Comparison of ENCODE assay signal across 9 cellular contexts in the genomic region with DNA sequence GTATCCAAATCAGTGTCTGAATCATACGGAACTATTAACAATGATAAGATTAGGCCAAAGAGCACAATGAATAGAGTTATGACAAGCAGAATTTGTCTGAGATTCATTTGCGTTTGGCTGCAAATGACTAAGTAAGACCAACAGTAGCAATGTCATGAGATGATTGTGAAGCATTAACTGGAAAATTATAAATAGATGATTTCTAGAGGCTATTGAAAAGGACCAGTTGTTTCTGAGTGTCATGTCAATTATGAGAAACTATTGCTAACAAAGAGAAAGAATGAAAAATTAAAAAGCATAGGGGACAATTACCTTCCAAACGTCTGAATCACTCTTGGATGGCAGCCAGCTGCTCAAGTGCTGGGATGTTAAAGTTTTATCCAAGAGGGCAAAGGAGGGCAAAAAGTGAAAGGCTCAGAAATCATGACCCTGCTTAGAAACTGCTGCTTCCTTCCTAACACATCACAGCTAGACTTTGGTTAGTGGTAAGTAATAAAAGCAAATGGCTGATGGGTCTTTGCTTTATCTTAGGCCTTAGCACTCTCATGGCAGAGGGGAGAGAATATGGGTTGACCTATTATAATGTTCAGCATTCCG.
DNase-seq lines count a peak whose midpoint lies in the region; ATAC-seq, FAIRE-seq and TF ChIP-seq lines count a peak whose summit lies in the region.
"Had no signal": no experiment of that assay in that cellular context is flagged by ENCODE, and none has a peak within 500 bp of the region (broad histone marks: within the 10 kb centered on the region; RNA-seq: fewer than 3 reads in every experiment).

No MANE protein-coding gene starts in this region.

- no TSS peak for BruUV-seq in K562 (replicated peaks; lab: Mats Ljungman, UMichigan)

- H3K4me1 ChIP-seq in K562 (replicated peaks in 1 of 2; ENCODE audit: control insufficient read depth in 2 of 2, insufficient read depth in 2 of 2, low read length in 2 of 2), result no peaks in the 10 kb centered on the region
- peaks cover 26% of the 10 kb centered on the region for H3K4me1 ChIP-seq in keratinocyte (ENCODE audit: control insufficient read depth, extremely low read depth, insufficient read depth, low read length)
- H3K4me1 ChIP-seq in transverse colon, result peaks cover 0 to 9% (median 1%) of the 10 kb centered on the region in 4 donors

- WGBS in K562 (ENCODE audit: insufficient coverage, low coverage, missing lambda C conversion rate), result 8% methylated on average over 4 of the region's 4 CpGs
- 32 to 49% methylated on average over 3 to 4 of the region's 4 CpGs for WGBS in transverse colon (ENCODE audit: low coverage in 1 of 2), 2 donors

- no peak for ATAC-seq in K562
- no peak for ATAC-seq in GM21515 (IDR thresholded peaks at IDR 0.05; ENCODE audit: unreplicated experiment)
- ATAC-seq in HG03097 (IDR thresholded peaks at IDR 0.05; ENCODE audit: low FRiP score, unreplicated experiment), result no peak
- ATAC-seq in GM19467 (IDR thresholded peaks at IDR 0.05; ENCODE audit: unreplicated experiment), result no peak
- ATAC-seq: activated naive CD4-positive, alpha-beta T cell treated with anti-CD3 and anti-CD28 coated beads, Interleukin-2, amount 50 U/mL, for 72 hours had no signal

- H3K27ac ChIP-seq in K562 (ENCODE audit: extremely low read depth, low read depth, low read length), result no peak overlapping the region
- peak overlapping the region; percentile 19 for H3K27ac ChIP-seq in keratinocyte (ENCODE audit: control insufficient read depth, insufficient read depth, low read length)
- H3K27ac ChIP-seq in transverse colon, result peak overlapping the region; percentile 47 to 69 (median 56)

- H4K20me1 ChIP-seq in K562 (replicated peaks; ENCODE audit: control insufficient read depth, insufficient read depth, low read length) (no peaks in the 10 kb centered on the region), keratinocyte (ENCODE audit: control insufficient read depth, extremely low read depth, insufficient read depth, low read length) (no peaks in the 10 kb centered on the region)

- H3K79me2 ChIP-seq in K562 (ENCODE audit: control insufficient read depth, insufficient read depth, low read length) (no peaks in the 10 kb centered on the region), keratinocyte (ENCODE audit: control insufficient read depth, insufficient read depth, low read length) (no peaks in the 10 kb centered on the region)

- DNase-seq in NCI-H2196 (lab: John Stamatoyannopoulos, UW; ENCODE audit: unreplicated experiment), result peak; percentile 41
- DNase-seq in NCI-H2196 treated with DMSO at 0.1 percent for 48 hours (lab: John Stamatoyannopoulos, UW; ENCODE audit: unreplicated experiment), result no peak
- DNase-seq in K562 (ENCODE audit: extremely low read depth in 1 of 4, low spot score in 3 of 4), result peak in 1 of 4 experiments; percentile 2
- peak; percentile 25 for DNase-seq in keratinocyte (ENCODE audit: low read depth, low spot score)
- DNase-seq in transverse colon, result peak; percentile 40

- H3K4me2 ChIP-seq in K562 (ENCODE audit: insufficient read depth, low read length), result no peak overlapping the region
- peak overlapping the region; percentile 29 for H3K4me2 ChIP-seq in keratinocyte (ENCODE audit: control insufficient read depth, extremely low read depth, insufficient read depth, low read depth, low read length)

- H3K9me1 ChIP-seq in K562 (ENCODE audit: control insufficient read depth, insufficient read depth, low read length) (no peaks in the 10 kb centered on the region), keratinocyte (ENCODE audit: control insufficient read depth, extremely low read depth, insufficient read depth, low read length) (peaks cover 2% of the 10 kb centered on the region)

- dilution Hi-C loops in keratinocyte (cut with MboI; ENCODE audit: extremely low pct_ligation_motif_present, low sequenced_read_pairs), result no loop called here

- TF ChIP-seq POLR2A in K562 (conservative IDR thresholded peaks at IDR 0.05) (no peak), transverse colon (IDR thresholded peaks at IDR 0.05) (no peak)

- H3K4me3 ChIP-seq in K562 (no peak overlapping the region), keratinocyte (ENCODE audit: control insufficient read depth in 2 of 3, extremely low read depth in 1 of 3, insufficient read depth in 2 of 3, low read depth in 1 of 3, low read length in 3 of 3) (no peak overlapping the region), transverse colon (no peak overlapping the region)

- FAIRE-seq in K562 (lab: Jason Lieb, UNC), result no peak
- FAIRE-seq in keratinocyte (lab: Jason Lieb, UNC), result peak; percentile 70

- no peak for TF ChIP-seq EP300 in K562 (IDR thresholded peaks at IDR 0.05; ENCODE audit: low read length)
- no peak for TF ChIP-seq EP300 in transverse colon (IDR thresholded peaks at IDR 0.05; ENCODE audit: low read depth)

- H3K36me3 ChIP-seq in K562 (ENCODE audit: control insufficient read depth, insufficient read depth, low read length), result no peaks in the 10 kb centered on the region
- no peaks in the 10 kb centered on the region for H3K36me3 ChIP-seq in keratinocyte (ENCODE audit: control insufficient read depth in 2 of 2, extremely low read depth in 1 of 2, insufficient read depth in 2 of 2, low read length in 2 of 2)
- H3K36me3 ChIP-seq in transverse colon, result no peaks in the 10 kb centered on the region

- POLR2A ChIA-PET in K562 (lab: Yijun Ruan, JAX), result no interaction called here

- TF ChIP-seq RAD21 in K562 (CRISPR knock-in tag; conservative IDR thresholded peaks at IDR 0.05 in 1 of 2, IDR thresholded peaks at IDR 0.05 in 1 of 2), result no peak

- H3K9ac ChIP-seq in K562 (ENCODE audit: insufficient read depth in 1 of 2, low read depth in 2 of 2, low read length in 2 of 2) (no peak overlapping the region), keratinocyte (ENCODE audit: control insufficient read depth, extremely low read depth, insufficient read depth, low read length) (no peak overlapping the region)

- H2AFZ ChIP-seq in K562 (ENCODE audit: low read depth, low read length) (no peak overlapping the region), keratinocyte (ENCODE audit: control insufficient read depth, low read length) (no peak overlapping the region)

- intact Hi-C loops in K562 (cut with micrococcal nuclease), result no loop called here
- intact Hi-C loops in transverse colon (cut with DNase I; ENCODE audit: low total_unique reads), result no loop called here

- TF ChIP-seq CTCF in K562 (IDR thresholded peaks at IDR 0.05 in 2 of 3, conservative IDR thresholded peaks at IDR 0.05 in 1 of 3; ENCODE audit: insufficient read depth in 2 of 3, low read depth in 1 of 3, low read length in 3 of 3) (no peak), keratinocyte (optimal IDR thresholded peaks at IDR 0.05 in 1 of 3, IDR thresholded peaks at IDR 0.05 in 1 of 3, conservative IDR thresholded peaks at IDR 0.05 in 1 of 3; ENCODE audit: extremely low read depth in 1 of 3, insufficient read depth in 2 of 3, low read length in 3 of 3) (no peak), transverse colon (IDR thresholded peaks at IDR 0.05) (no peak)

- CTCF ChIA-PET in K562 (lab: Yijun Ruan, JAX; ENCODE audit: low intra/inter-chr PET ratio), result interaction anchor here (0.6 kb wide), 1 partner anchor 24 kb away, joined by 3 read pairs; no protein-coding TSS in a partner anchor

- in situ Hi-C loops in K562 (cut with MboI), result no loop called here
- in situ Hi-C loops in transverse colon (cut with MboI; ENCODE audit: low pct_ligation_motif_present in 1 of 4, low pct_unique_long_range_greater_than_20kb in 1 of 4, low sequenced_read_pairs in 3 of 4), result no loop called here

- H3K27me3 ChIP-seq in K562 (ENCODE audit: control insufficient read depth in 2 of 2, insufficient read depth in 2 of 2, low read length in 2 of 2), result no peaks in the 10 kb centered on the region
- H3K27me3 ChIP-seq in keratinocyte (ENCODE audit: control insufficient read depth, extremely low read depth, insufficient read depth, low read length), result no peaks in the 10 kb centered on the region
- H3K27me3 ChIP-seq in transverse colon, result no peaks in the 10 kb centered on the region

- H3K9me3 ChIP-seq in K562 (replicated peaks; ENCODE audit: control insufficient read depth, insufficient read depth, low read depth, low read length) (no peaks in the 10 kb centered on the region), keratinocyte (ENCODE audit: control insufficient read depth, low read depth, low read length) (no peaks in the 10 kb centered on the region), transverse colon (no peaks in the 10 kb centered on the region)

TF ChIP-seq in K562, 482 proteins besides CTCF, POLR2A, EP300 and RAD21:
- TF ChIP-seq, protein P1, sequence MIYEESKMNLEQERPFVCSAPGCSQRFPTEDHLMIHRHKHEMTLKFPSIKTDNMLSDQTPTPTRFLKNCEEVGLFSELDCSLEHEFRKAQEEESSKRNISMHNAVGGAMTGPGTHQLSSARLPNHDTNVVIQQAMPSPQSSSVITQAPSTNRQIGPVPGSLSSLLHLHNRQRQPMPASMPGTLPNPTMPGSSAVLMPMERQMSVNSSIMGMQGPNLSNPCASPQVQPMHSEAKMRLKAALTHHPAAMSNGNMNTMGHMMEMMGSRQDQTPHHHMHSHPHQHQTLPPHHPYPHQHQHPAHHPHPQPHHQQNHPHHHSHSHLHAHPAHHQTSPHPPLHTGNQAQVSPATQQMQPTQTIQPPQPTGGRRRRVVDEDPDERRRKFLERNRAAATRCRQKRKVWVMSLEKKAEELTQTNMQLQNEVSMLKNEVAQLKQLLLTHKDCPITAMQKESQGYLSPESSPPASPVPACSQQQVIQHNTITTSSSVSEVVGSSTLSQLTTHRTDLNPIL (CRISPR knock-in tag; IDR thresholded peaks at IDR 0.05), result no peak
- TF ChIP-seq HNRNPLL (IDR thresholded peaks at IDR 0.05; ENCODE audit: low read depth, low read length, poor library complexity, severe bottlenecking) (no peak), ATF1 (CRISPR knock-in tag; IDR thresholded peaks at IDR 0.05) (no peak), ATF1 (tag; IDR thresholded peaks at IDR 0.05) (no peak), NFIC (IDR thresholded peaks at IDR 0.05) (peak; percentile 57), POLR2AphosphoS2 (IDR thresholded peaks at IDR 0.05; ENCODE audit: low read length) (no peak), SIRT6 (IDR thresholded peaks at IDR 0.05; ENCODE audit: low read depth, low read length) (no peak), TCFL5 (CRISPR knock-in tag; conservative IDR thresholded peaks at IDR 0.05) (no peak), TCF15 (CRISPR knock-in tag; IDR thresholded peaks at IDR 0.05) (no peak), KDM1A (IDR thresholded peaks at IDR 0.05) (0 out of 4 replicates have a peak, but pooled peaks of 1 of the 2 experiments have one; percentile 13)
